26 cellular contexts compared by ENCODE assay signal in genomic region chr17:63376949-63377348, GRCh38.
A peak's percentile ranks its signal among the peaks of the same experiment; 100 is the strongest.
DNase-seq lines count a peak whose midpoint lies in the region; ATAC-seq, FAIRE-seq and TF ChIP-seq lines count a peak whose summit lies in the region.
"Had no signal": no experiment of that assay in that cellular context is flagged by ENCODE, and none has a peak within 500 bp of the region (broad histone marks: within the 10 kb centered on the region; RNA-seq: fewer than 3 reads in every experiment).

No MANE protein-coding gene starts in this region.

- H3K4me2 ChIP-seq in A549: no peak overlapping the region
- H3K4me2 ChIP-seq: BLaER1 had no signal

- peak overlapping the region; percentile 66 for H3K4me3 Mint-ChIP-seq in endothelial cell (ENCODE audit: unreplicated experiment)
- no peak overlapping the region for H3K4me3 Mint-ChIP-seq in stimulated activated naive B cell treated with anti-CD40 and anti-IgM and Interleukin-4, amounts not matched to agents 10 μg/mL and 1 μg/mL and 100 μg/mL, for 72 hours
- no peak overlapping the region for H3K4me3 Mint-ChIP-seq in activated CD8-positive, alpha-beta memory T cell treated with anti-CD3 and anti-CD28 coated beads, Interleukin-2, amount 10 ng/mL, durations not matched to agents 7 days and 5 days
- H3K4me3 Mint-ChIP-seq: CD14-positive monocyte; CD4-positive, alpha-beta memory T cell; CD8-positive, alpha-beta memory T cell had no signal

- TF ChIP-seq EP300 in A549 (IDR thresholded peaks at IDR 0.05): no peak

- peaks cover 17% of the 10 kb centered on the region for H3K4me1 Mint-ChIP-seq in endothelial cell (ENCODE audit: unreplicated experiment)
- H3K4me1 Mint-ChIP-seq in stimulated activated naive B cell treated with anti-CD40 and anti-IgM and Interleukin-4, amounts not matched to agents 10 μg/mL and 1 μg/mL and 100 μg/mL, for 72 hours: peaks cover 4 to 7% of the 10 kb centered on the region in 2 donors
- no peaks in the 10 kb centered on the region for H3K4me1 Mint-ChIP-seq in activated CD8-positive, alpha-beta memory T cell treated with anti-CD3 and anti-CD28 coated beads, Interleukin-2, amount 10 ng/mL, durations not matched to agents 7 days and 5 days
- H3K4me1 Mint-ChIP-seq: CD14-positive monocyte had no signal

- H3K27ac Mint-ChIP-seq in endothelial cell (ENCODE audit: unreplicated experiment): no peak overlapping the region
- no peak overlapping the region for H3K27ac Mint-ChIP-seq in stimulated activated naive B cell treated with anti-CD40 and anti-IgM and Interleukin-4, amounts not matched to agents 10 μg/mL and 1 μg/mL and 100 μg/mL, for 72 hours
- no peak overlapping the region for H3K27ac Mint-ChIP-seq in activated CD8-positive, alpha-beta memory T cell treated with anti-CD3 and anti-CD28 coated beads, Interleukin-2, amount 10 ng/mL, durations not matched to agents 7 days and 5 days
- H3K27ac Mint-ChIP-seq: CD4-positive, CD25-positive, alpha-beta regulatory T cell had no signal

- POLR2A ChIA-PET in A549 (lab: Yijun Ruan, JAX): no interaction called here

- H3K4me1 ChIP-seq in A549: no peaks in the 10 kb centered on the region
- H3K4me1 ChIP-seq: BLaER1 had no signal

- no peak for TF ChIP-seq CTCF in A549 (IDR thresholded peaks at IDR 0.05)
- no peak for TF ChIP-seq CTCF in endothelial cell (IDR thresholded peaks at IDR 0.05; ENCODE audit: unreplicated experiment)

- TF ChIP-seq RAD21 in A549 (conservative IDR thresholded peaks at IDR 0.05 in 1 of 2, IDR thresholded peaks at IDR 0.05 in 1 of 2): no peak

- CTCF ChIA-PET in A549 (lab: Yijun Ruan, JAX): interaction anchor here (2.2 kb wide), 1 partner anchor 10 kb away, joined by 12 read pairs; no protein-coding TSS in a partner anchor
- CTCF ChIA-PET in activated CD8-positive, alpha-beta memory T cell treated with anti-CD3 and anti-CD28 coated beads, Interleukin-2, amount 10 ng/mL, durations not matched to agents 7 days and 5 days (lab: Charles Lee): interaction anchor here (0.8 kb wide), 1 partner anchor 30 kb away, joined by 3 read pairs; no protein-coding TSS in a partner anchor

- no peak for TF ChIP-seq POLR2A in A549 (IDR thresholded peaks at IDR 0.05; ENCODE audit: low read length)

- WGBS in A549 (ENCODE audit: missing lambda C conversion rate): 74% methylated on average over 3 of the region's 3 CpGs

- H3K27ac ChIP-seq in A549: no peak overlapping the region
- H3K27ac ChIP-seq: 22Rv1, BLaER1 had no signal

- peaks cover 10% of the 10 kb centered on the region; the same call in 2 of the 3 replicates for H3K9me3 ChIP-seq in A549
- H3K9me3 ChIP-seq: BE2C had no signal

- ATAC-seq in A549: no peak
- no peak for ATAC-seq in stimulated activated naive B cell treated with anti-CD40 and anti-IgM and Interleukin-4, amounts not matched to agents 10 μg/mL and 1 μg/mL and 100 μg/mL, for 72 hours (replicated peaks)
- ATAC-seq in activated CD8-positive, alpha-beta memory T cell treated with anti-CD3 and anti-CD28 coated beads, Interleukin-2, amount 10 ng/mL, durations not matched to agents 7 days and 5 days: no peak
- ATAC-seq: GM12878 had no signal

- FAIRE-seq in A549 (lab: Jason Lieb, UNC): no peak
- FAIRE-seq: GM12878, GM12892, GM18507 had no signal

- no peak overlapping the region for H3K4me3 ChIP-seq in A549
- H3K4me3 ChIP-seq: BLaER1, GM12878 had no signal

- DNase-seq in A549 (ENCODE audit: low read depth in 1 of 2, low spot score in 1 of 2) (no peak), RPMI7951 (ENCODE audit: low read depth) (peak; percentile 41), endothelial cell (ENCODE audit: low spot score) (no peak)
- no peak for DNase-seq in activated CD8-positive, alpha-beta memory T cell treated with anti-CD3 and anti-CD28 coated beads, Interleukin-2, amount 50 U/mL, for 48 hours
- DNase-seq in stimulated activated naive B cell treated with anti-CD40 and anti-IgM and Interleukin-4, amounts not matched to agents 10 μg/mL and 1 μg/mL and 100 μg/mL, for 72 hours: no peak
- DNase-seq in activated CD8-positive, alpha-beta memory T cell treated with anti-CD3 and anti-CD28 coated beads, Interleukin-2, amount 10 ng/mL, durations not matched to agents 7 days and 5 days: no peak
- DNase-seq: ACHN; BE2C; C1 segment of cervical spinal cord; CD4-positive, alpha-beta memory T cell; CD4-positive, CD25-positive, alpha-beta regulatory T cell; CD8-positive, alpha-beta memory T cell; COR-L47; DMS 273 treated with DMSO at 0.1 percent for 48 hours; DMS153; DMS53; DMS79; DND-41; EL; GDM1 had no signal

- H3K27me3 Mint-ChIP-seq in endothelial cell (ENCODE audit: unreplicated experiment): no peaks in the 10 kb centered on the region
- no peaks in the 10 kb centered on the region for H3K27me3 Mint-ChIP-seq in stimulated activated naive B cell treated with anti-CD40 and anti-IgM and Interleukin-4, amounts not matched to agents 10 μg/mL and 1 μg/mL and 100 μg/mL, for 72 hours
- no peaks in the 10 kb centered on the region for H3K27me3 Mint-ChIP-seq in activated CD8-positive, alpha-beta memory T cell treated with anti-CD3 and anti-CD28 coated beads, Interleukin-2, amount 10 ng/mL, durations not matched to agents 7 days and 5 days
- H3K27me3 Mint-ChIP-seq: CD4-positive, alpha-beta memory T cell; CD8-positive, alpha-beta memory T cell had no signal

- peaks cover 28% of the 10 kb centered on the region for H3K36me3 Mint-ChIP-seq in endothelial cell (ENCODE audit: low read depth, unreplicated experiment)
- H3K36me3 Mint-ChIP-seq in stimulated activated naive B cell treated with anti-CD40 and anti-IgM and Interleukin-4, amounts not matched to agents 10 μg/mL and 1 μg/mL and 100 μg/mL, for 72 hours: peaks cover 4 to 8% of the 10 kb centered on the region in 2 donors
- peaks cover 22% of the 10 kb centered on the region for H3K36me3 Mint-ChIP-seq in activated CD8-positive, alpha-beta memory T cell treated with anti-CD3 and anti-CD28 coated beads, Interleukin-2, amount 10 ng/mL, durations not matched to agents 7 days and 5 days

- peaks cover 4% of the 10 kb centered on the region for H3K9me3 Mint-ChIP-seq in endothelial cell (ENCODE audit: unreplicated experiment)
- peaks cover 7% of the 10 kb centered on the region in 2 donors for H3K9me3 Mint-ChIP-seq in stimulated activated naive B cell treated with anti-CD40 and anti-IgM and Interleukin-4, amounts not matched to agents 10 μg/mL and 1 μg/mL and 100 μg/mL, for 72 hours
- peaks cover 12% of the 10 kb centered on the region for H3K9me3 Mint-ChIP-seq in activated CD8-positive, alpha-beta memory T cell treated with anti-CD3 and anti-CD28 coated beads, Interleukin-2, amount 10 ng/mL, durations not matched to agents 7 days and 5 days (ENCODE audit: low read depth)

TF ChIP-seq in A549, 52 proteins besides CTCF, POLR2A, EP300 and RAD21:
- TF ChIP-seq E2F6 (IDR thresholded peaks at IDR 0.05; ENCODE audit: borderline replicate concordance, low read depth) (no peak), ZFP36 (IDR thresholded peaks at IDR 0.05; ENCODE audit: borderline replicate concordance, partially characterized antibody) (peak; percentile 66)
